Comparison of ENCODE assay signal across 1 cellular context in the genomic region with DNA sequence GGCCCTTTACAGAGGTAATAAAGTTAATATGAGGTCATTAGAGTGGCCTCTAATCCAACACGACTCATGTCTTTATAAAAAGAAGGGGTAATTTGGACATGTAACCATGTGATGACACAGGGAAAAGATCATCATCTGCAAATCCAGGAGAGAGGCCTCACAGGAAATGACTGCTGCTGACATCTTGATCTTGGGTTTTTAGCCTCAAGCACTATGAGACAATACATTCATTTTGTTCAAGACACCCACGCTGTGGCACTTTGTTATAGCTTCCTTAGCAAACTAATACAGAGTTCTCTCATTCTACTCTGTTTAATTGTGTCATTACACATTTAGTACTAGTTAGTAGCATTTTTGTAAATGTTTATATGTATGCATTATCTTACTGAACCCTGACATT.
TF ChIP-seq lines count a peak whose summit lies in the region.

No MANE protein-coding gene starts in this region.

TF ChIP-seq in IMR-90, 13 proteins besides CTCF, POLR2A, EP300 and RAD21 (continued from another document):
- no peak for TF ChIP-seq SMC3 (IDR thresholded peaks at IDR 0.05; ENCODE audit: low read depth, low read length)
- TF ChIP-seq MAFK (IDR thresholded peaks at IDR 0.05; ENCODE audit: low read depth, low read length): no peak
